Comparison of ENCODE assay signal across 8 cellular contexts in the genomic region with DNA sequence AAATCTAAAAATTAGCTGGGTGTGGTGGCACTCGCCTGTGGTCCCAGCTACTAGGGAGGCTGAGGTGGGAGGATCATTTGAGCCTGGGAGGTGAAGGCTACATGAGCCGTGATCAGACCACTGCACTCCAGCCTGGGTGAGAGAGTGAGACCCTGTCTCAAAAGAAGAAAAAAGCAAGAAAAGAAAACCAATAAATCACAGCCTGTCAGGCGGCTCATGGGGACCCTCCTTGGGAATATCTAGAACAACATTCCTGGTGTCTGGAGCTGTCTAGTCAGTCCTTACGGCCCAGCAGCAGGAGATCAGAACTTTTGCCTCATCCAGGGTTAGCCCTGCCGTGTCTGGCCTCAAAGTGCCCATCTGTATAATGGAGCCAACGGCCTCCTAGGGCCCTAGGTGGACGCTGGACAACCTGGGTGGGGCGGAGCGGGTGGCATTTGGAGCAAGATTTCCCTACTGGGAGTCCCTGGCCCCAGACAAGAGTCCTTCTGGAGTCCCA. TPM values are rescaled to one million over a fixed set of nuclear protein-coding genes. Genes with fewer than 3 reads are reported as not detected.
DNase-seq lines count a peak whose midpoint lies in the region; ATAC-seq, FAIRE-seq and TF ChIP-seq lines count a peak whose summit lies in the region.

No MANE protein-coding gene starts in this region.

- H3K36me3 ChIP-seq in iPS-20b (ENCODE audit: insufficient read depth, low read depth, low read length): no peaks in the 10 kb centered on the region
- H3K36me3 ChIP-seq in small intestine (ENCODE audit: control insufficient read depth in 2 of 2, insufficient read depth in 2 of 2, low read length in 2 of 2): no peaks in the 10 kb centered on the region
- no peaks in the 10 kb centered on the region for H3K36me3 ChIP-seq in pancreas
- no peaks in the 10 kb centered on the region for H3K36me3 ChIP-seq in H7 (replicated peaks; ENCODE audit: control insufficient read depth, insufficient read depth, low read length)

- H3K4me3 ChIP-seq in GM12865 (ENCODE audit: low read depth, low read length) (peak overlapping the region; percentile 85), iPS-20b (ENCODE audit: low read length) (peak overlapping the region; percentile 22; the same call in 1 of the 2 replicates), small intestine (ENCODE audit: low read depth in 1 of 2, low read length in 2 of 2) (no peak overlapping the region), pancreas (peak overlapping the region in 1 of 4 donors; percentile 72), H7 (ENCODE audit: insufficient read depth, low read depth, low read length) (no peak overlapping the region)

- peak overlapping the region; percentile 90; the same call in 1 of the 2 replicates for H3K27ac ChIP-seq in VCaP
- H3K27ac ChIP-seq in iPS-20b (ENCODE audit: low read length): no peak overlapping the region
- peak overlapping the region; percentile 86 to 94 for H3K27ac ChIP-seq in small intestine (ENCODE audit: low read depth in 1 of 2, low read length in 1 of 2)
- no peak overlapping the region for H3K27ac ChIP-seq in pancreas

- H3K4me1 ChIP-seq in iPS-20b (ENCODE audit: insufficient read depth, low read length): peaks cover 5% of the 10 kb centered on the region; the same call in 1 of the 2 replicates
- H3K4me1 ChIP-seq in small intestine (ENCODE audit: control insufficient read depth in 2 of 2, insufficient read depth in 1 of 2, low read depth in 1 of 2, low read length in 1 of 2): peaks cover 2 to 11% of the 10 kb centered on the region in 2 donors
- peaks cover 0 to 12% (median 11%) of the 10 kb centered on the region in 3 donors for H3K4me1 ChIP-seq in pancreas

- H3K9me3 ChIP-seq in iPS-20b (ENCODE audit: insufficient read depth, low read depth, low read length) (no peaks in the 10 kb centered on the region), small intestine (ENCODE audit: control insufficient read depth, low read depth) (no peaks in the 10 kb centered on the region), pancreas (no peaks in the 10 kb centered on the region)

- DNase-seq in GM12865 (ENCODE audit: low read depth): no peak
- no peak for DNase-seq in small intestine
- no peak for DNase-seq in effector CD8-positive, alpha-beta T cell (lab: John Stamatoyannopoulos, UW)
- DNase-seq in CD1c-positive myeloid dendritic cell (ENCODE audit: extremely low spot score): no peak
- no peak for DNase-seq in pancreas
- DNase-seq in H7: no peak

- TF ChIP-seq CTCF in GM12865 (IDR thresholded peaks at IDR 0.05; ENCODE audit: insufficient read depth, low read depth, low read length, missing control alignments) (no peak), VCaP (conservative IDR thresholded peaks at IDR 0.05) (no peak), pancreas (IDR thresholded peaks at IDR 0.05) (no peak)

- H3K27me3 ChIP-seq in iPS-20b (ENCODE audit: insufficient read depth, low read length) (no peaks in the 10 kb centered on the region), small intestine (ENCODE audit: control insufficient read depth in 2 of 2, insufficient read depth in 2 of 2, low read length in 2 of 2) (no peaks in the 10 kb centered on the region), pancreas (no peaks in the 10 kb centered on the region), H7 (ENCODE audit: control insufficient read depth, insufficient read depth, low read length) (no peaks in the 10 kb centered on the region)

- FAIRE-seq in small intestine (lab: Jason Lieb, UNC) (no peak), pancreas (lab: Jason Lieb, UNC) (no peak)

- H3K9ac ChIP-seq in iPS-20b (ENCODE audit: low read depth, low read length): peak overlapping the region; percentile 53; the same call in 1 of the 2 replicates

- WGBS in small intestine, 3 donors: 86 to 93% (median 88%) methylated on average over 9 of the region's 9 CpGs
- WGBS in pancreas, 2 donors: 93 to 94% methylated on average over 9 of the region's 9 CpGs

- ATAC-seq in pancreas: no peak

- intact Hi-C loops in pancreas (cut with DNase I): no loop called here

RNA-seq across cellular contexts. Expression of gene ACTB, which starts 23.9 kb away (rescaled TPM):
- polyA plus RNA-seq in small intestine (1,000 to 10,000 TPM; 3,422 to 5,487 (median 4,014) TPM), pancreas (1,000 to 10,000 TPM in 1 of 2 donors, 100 to 1,000 TPM in 1; 897 to 2,761 TPM)
- total RNA-seq in pancreas: 1,000 to 10,000 TPM in 2 of 6 donors, 100 to 1,000 TPM in 4; 444 to 1,539 (median 804) TPM
- total RNA-seq in H7 (2014; rRNA removed; shearing (Covaris generic)): 5,240 and 5,611 TPM in 2 replicates

RNA-seq across cellular contexts. Expression of gene FSCN1, which starts 38.3 kb away (rescaled TPM):
- 10 to 100 TPM in 1 of 3 donors, 1 to 10 TPM in 1, under 1 TPM in 1; 0.67 to 13.3 (median 7.0) TPM for polyA plus RNA-seq in small intestine
- 10 to 100 TPM in 1 of 6 donors, 1 to 10 TPM in 5; 1.8 to 17.4 (median 5.9) TPM for total RNA-seq in pancreas
- polyA plus RNA-seq in pancreas: 1 to 10 TPM; 6.9 to 7.7 TPM
- 725 and 892 TPM in 2 replicates for total RNA-seq in H7 (2014; rRNA removed; shearing (Covaris generic))

RNA-seq across cellular contexts. Expression of gene FBXL18, which starts 40.7 kb away (rescaled TPM):
- polyA plus RNA-seq in small intestine (1 to 10 TPM; 1.1 to 3.4 (median 1.3) TPM), pancreas (1 to 10 TPM; 2.1 to 3.0 TPM)
- 1 to 10 TPM; 3.7 to 6.8 (median 4.2) TPM for total RNA-seq in pancreas
- total RNA-seq in H7 (2014; rRNA removed; shearing (Covaris generic)): 8.2 and 8.3 TPM in 2 replicates

Comparison
In these comparisons a context has a peak if more than half of its experiments do, and no peak if none do; other contexts are left out.
1. H3K4me3 ChIP-seq: peak in GM12865 (single experiment) and iPS-20b (single experiment); none in small intestine (0 of 2) and H7 (single experiment).
2. H3K27ac ChIP-seq: peak in VCaP (single experiment) and small intestine (2 of 2); none in iPS-20b (single experiment) and pancreas (0 of 4).
3. RNA of gene FSCN1, which starts 38.3 kb away (total RNA-seq): 725 to 892 TPM in H7; 1.8 to 17.4 TPM in pancreas; every median in the first group is over 10 times any median in the second.